Comparison of ENCODE assay signal across 23 cellular contexts in genomic region chr11:116428638-116428975, GRCh38.
"Had no signal": no experiment of that assay in that cellular context is flagged by ENCODE, and none has a peak within 500 bp of the region (broad histone marks: within the 10 kb centered on the region; RNA-seq: fewer than 3 reads in every experiment).

No MANE protein-coding gene starts in this region.

- H3K9me3 Mint-ChIP-seq: activated B cell treated with CpG ODN at 0.5 μM for 24 hours; activated CD4-positive, alpha-beta T cell treated with anti-CD3 and anti-CD28 coated beads, Interleukin-2, amount 10 ng/mL, durations not matched to agents 24 days and 14 days; activated naive CD4-positive, alpha-beta T cell treated with anti-CD3 and anti-CD28 coated beads, Interleukin-2, amount 50 U/mL, for 72 hours; activated naive CD8-positive, alpha-beta T cell treated with anti-CD3 and anti-CD28 coated beads, Interleukin-2, amount 50 U/mL, for 24 hours; activated T-cell treated with anti-CD3 and anti-CD28 coated beads, Interleukin-2, amount 50 U/mL, for 24 hours; activated T-helper 1 cell treated with anti-CD3 and anti-CD28 coated beads, Interleukin-12 subunit alpha, Interleukin-12 subunit beta, Interleukin-2, Interleukin-4 antibody, amounts not matched to agents 30 ng/mL and 10 ng/mL and 1 ng/mL, durations not matched to agents 14 hours and 24 hours and 36 hours; T-helper 1 cell treated with Interleukin-12 subunit alpha and Interleukin-12 subunit beta and Interleukin-4 antibody, amounts not matched to agents 30 μg/mL and 1 μg/mL, for 36 hours had no signal

- H3K9me3 ChIP-seq: ascending aorta, body of pancreas, Peyer's patch, SJCRH30 had no signal

- H3K4me3 ChIP-seq: ascending aorta, body of pancreas, Peyer's patch, SJCRH30 had no signal

- H3K27ac Mint-ChIP-seq: activated B cell treated with CpG ODN at 0.5 μM for 24 hours; activated CD4-positive, alpha-beta T cell treated with anti-CD3 and anti-CD28 coated beads, Interleukin-2, amount 10 ng/mL, durations not matched to agents 24 days and 14 days; activated CD8-positive, alpha-beta memory T cell treated with anti-CD3 and anti-CD28 coated beads, Interleukin-2, amount 10 ng/mL, durations not matched to agents 7 days and 5 days; activated naive CD4-positive, alpha-beta T cell treated with anti-CD3 and anti-CD28 coated beads, Interleukin-2, amount 50 U/mL, for 72 hours; activated naive CD8-positive, alpha-beta T cell treated with anti-CD3 and anti-CD28 coated beads, Interleukin-2, amount 50 U/mL, for 24 hours; activated T-cell treated with anti-CD3 and anti-CD28 coated beads, Interleukin-2, amount 50 U/mL, for 24 hours; activated T-helper 1 cell treated with anti-CD3 and anti-CD28 coated beads, Interleukin-12 subunit alpha, Interleukin-12 subunit beta, Interleukin-2, Interleukin-4 antibody, amounts not matched to agents 30 ng/mL and 10 ng/mL and 1 ng/mL, durations not matched to agents 14 hours and 24 hours and 36 hours; T-helper 1 cell treated with Interleukin-12 subunit alpha and Interleukin-12 subunit beta and Interleukin-4 antibody, amounts not matched to agents 30 μg/mL and 1 μg/mL, for 36 hours had no signal

- H3K4me1 Mint-ChIP-seq: activated B cell treated with CpG ODN at 0.5 μM for 24 hours; activated CD4-positive, alpha-beta T cell treated with anti-CD3 and anti-CD28 coated beads, Interleukin-2, amount 10 ng/mL, durations not matched to agents 24 days and 14 days; activated CD8-positive, alpha-beta memory T cell treated with anti-CD3 and anti-CD28 coated beads, Interleukin-2, amount 10 ng/mL, durations not matched to agents 7 days and 5 days; activated naive CD8-positive, alpha-beta T cell treated with anti-CD3 and anti-CD28 coated beads, Interleukin-2, amount 50 U/mL, for 24 hours had no signal

- H3K36me3 Mint-ChIP-seq: activated CD8-positive, alpha-beta memory T cell treated with anti-CD3 and anti-CD28 coated beads, Interleukin-2, amount 10 ng/mL, durations not matched to agents 7 days and 5 days; activated naive CD4-positive, alpha-beta T cell treated with anti-CD3 and anti-CD28 coated beads, Interleukin-2, amount 50 U/mL, for 72 hours had no signal

- H3K27me3 ChIP-seq: ascending aorta, body of pancreas, Peyer's patch, SJCRH30 had no signal

- H3K27ac ChIP-seq: ascending aorta, body of pancreas, RWPE1, SJCRH30 had no signal

- H3K36me3 ChIP-seq: ascending aorta, Peyer's patch, SJCRH30 had no signal

- H3K4me3 Mint-ChIP-seq: activated B cell treated with CpG ODN at 0.5 μM for 24 hours; activated CD4-positive, alpha-beta T cell treated with anti-CD3 and anti-CD28 coated beads, Interleukin-2, amount 10 ng/mL, durations not matched to agents 24 days and 14 days; activated CD8-positive, alpha-beta memory T cell treated with anti-CD3 and anti-CD28 coated beads, Interleukin-2, amount 10 ng/mL, durations not matched to agents 7 days and 5 days; activated naive CD8-positive, alpha-beta T cell treated with anti-CD3 and anti-CD28 coated beads, Interleukin-2, amount 50 U/mL, for 24 hours; activated T-cell treated with anti-CD3 and anti-CD28 coated beads, Interleukin-2, amount 50 U/mL, for 24 hours; activated T-helper 1 cell treated with anti-CD3 and anti-CD28 coated beads, Interleukin-12 subunit alpha, Interleukin-12 subunit beta, Interleukin-2, Interleukin-4 antibody, amounts not matched to agents 30 ng/mL and 10 ng/mL and 1 ng/mL, durations not matched to agents 14 hours and 24 hours and 36 hours; T-helper 1 cell treated with Interleukin-12 subunit alpha and Interleukin-12 subunit beta and Interleukin-4 antibody, amounts not matched to agents 30 μg/mL and 1 μg/mL, for 36 hours had no signal

- DNase-seq: activated B cell treated with CpG ODN at 0.5 μM for 24 hours; activated CD4-positive, alpha-beta T cell treated with anti-CD3 and anti-CD28 coated beads for 1 hour; activated CD4-positive, alpha-beta T cell treated with anti-CD3 and anti-CD28 coated beads, Interleukin-2, amount 10 ng/mL, durations not matched to agents 24 days and 14 days; activated CD4-positive, alpha-beta T cell treated with anti-CD3 and anti-CD28 coated beads, Interleukin-2, amount 50 U/mL, for 48 hours; activated CD8-positive, alpha-beta memory T cell treated with anti-CD3 and anti-CD28 coated beads, Interleukin-2, amount 10 ng/mL, durations not matched to agents 7 days and 5 days; activated effector memory CD4-positive, alpha-beta T cell treated with anti-CD3 and anti-CD28 coated beads, Interleukin-2, amount 50 U/mL, for 16 hours; activated naive CD4-positive, alpha-beta T cell treated with Interleukin-2 at 50 U/mL for 16 hours; activated naive CD8-positive, alpha-beta T cell treated with anti-CD3 and anti-CD28 coated beads, Interleukin-2, amount 50 U/mL, for 24 hours; activated T-cell treated with anti-CD3 and anti-CD28 coated beads, Interleukin-2, amount 50 U/mL, for 24 hours; amniotic stem cell; body of pancreas; KG1; NCI-H1048; NCI-H1930; NCI-H510A; Right ventricle myocardium superior had no signal

- H3K4me1 ChIP-seq: ascending aorta, SJCRH30 had no signal
